1 cellular context compared by ENCODE assay signal in genomic region chr10:96646774-96647173, GRCh38.
TF ChIP-seq lines count a peak whose summit lies in the region.

No MANE protein-coding gene starts in this region.

TF ChIP-seq in GM12878, 131 proteins besides CTCF, POLR2A, EP300 and RAD21 (continued from another document):
- 0 out of 2 replicates have a peak, but pooled peaks have one; percentile 30 for TF ChIP-seq TCF12 (IDR thresholded peaks at IDR 0.05; ENCODE audit: low read depth, low read length)
- TF ChIP-seq ZBTB33 (IDR thresholded peaks at IDR 0.05) = no peak
- TF ChIP-seq NFYA (IDR thresholded peaks at IDR 0.05; ENCODE audit: borderline replicate concordance, low read depth, low read length) = no peak
- no peak for TF ChIP-seq KAT2A (conservative IDR thresholded peaks at IDR 0.05; ENCODE audit: control insufficient read depth, low read depth, low read length)
- TF ChIP-seq TCF7 (IDR thresholded peaks at IDR 0.05; ENCODE audit: borderline replicate concordance) = peak; percentile 58; the same call in 1 of the 2 replicates
- TF ChIP-seq ZNF592 (IDR thresholded peaks at IDR 0.05) = no peak
- peak; percentile 53; the same call in 1 of the 2 replicates for TF ChIP-seq SPI1 (IDR thresholded peaks at IDR 0.05; ENCODE audit: borderline replicate concordance, insufficient read depth, low read depth, low read length)
- TF ChIP-seq HCFC1 (IDR thresholded peaks at IDR 0.05; ENCODE audit: low read length) = no peak
- TF ChIP-seq NRF1 (conservative IDR thresholded peaks at IDR 0.05; ENCODE audit: low read depth, low read length) = no peak
- no peak for TF ChIP-seq YBX1 (IDR thresholded peaks at IDR 0.05)
- peak; percentile 76 to 79 for TF ChIP-seq IKZF2 (IDR thresholded peaks at IDR 0.05)
- TF ChIP-seq ZSCAN29 (IDR thresholded peaks at IDR 0.05) = no peak
- TF ChIP-seq IKZF1 (conservative IDR thresholded peaks at IDR 0.05) = peak; percentile 65
- TF ChIP-seq E4F1 (IDR thresholded peaks at IDR 0.05; ENCODE audit: borderline replicate concordance, partially characterized antibody) = no peak
- no peak for TF ChIP-seq RB1 (IDR thresholded peaks at IDR 0.05; ENCODE audit: borderline replicate concordance)
- peak; percentile 16; the same call in 1 of the 2 replicates for TF ChIP-seq PKNOX1 (IDR thresholded peaks at IDR 0.05)
- TF ChIP-seq CEBPZ (IDR thresholded peaks at IDR 0.05; ENCODE audit: low read depth, low read length) = no peak
- TF ChIP-seq RUNX3 (IDR thresholded peaks at IDR 0.05; ENCODE audit: low read length) = peak; percentile 85
- no peak for TF ChIP-seq PBX3 (IDR thresholded peaks at IDR 0.05; ENCODE audit: insufficient replicate concordance, low read depth, low read length)
- 0 out of 2 replicates have a peak, but pooled peaks have one; percentile 19 for TF ChIP-seq PAX5 (IDR thresholded peaks at IDR 0.05; ENCODE audit: borderline replicate concordance, low read depth, low read length)
- TF ChIP-seq NBN (IDR thresholded peaks at IDR 0.05) = 0 out of 2 replicates have a peak, but pooled peaks have one; percentile 34
- no peak for TF ChIP-seq EED (IDR thresholded peaks at IDR 0.05; ENCODE audit: low read depth)
- TF ChIP-seq MTA2 (IDR thresholded peaks at IDR 0.05; ENCODE audit: low read depth) = peak; percentile 62; the same call in 1 of the 2 replicates
- TF ChIP-seq BHLHE40 (IDR thresholded peaks at IDR 0.05; ENCODE audit: borderline replicate concordance in 1 of 2, low read depth in 2 of 2, low read length in 1 of 2) = peak; percentile 91 to 92
